ENCODE assay signal across 17 cellular contexts in the genomic region with DNA sequence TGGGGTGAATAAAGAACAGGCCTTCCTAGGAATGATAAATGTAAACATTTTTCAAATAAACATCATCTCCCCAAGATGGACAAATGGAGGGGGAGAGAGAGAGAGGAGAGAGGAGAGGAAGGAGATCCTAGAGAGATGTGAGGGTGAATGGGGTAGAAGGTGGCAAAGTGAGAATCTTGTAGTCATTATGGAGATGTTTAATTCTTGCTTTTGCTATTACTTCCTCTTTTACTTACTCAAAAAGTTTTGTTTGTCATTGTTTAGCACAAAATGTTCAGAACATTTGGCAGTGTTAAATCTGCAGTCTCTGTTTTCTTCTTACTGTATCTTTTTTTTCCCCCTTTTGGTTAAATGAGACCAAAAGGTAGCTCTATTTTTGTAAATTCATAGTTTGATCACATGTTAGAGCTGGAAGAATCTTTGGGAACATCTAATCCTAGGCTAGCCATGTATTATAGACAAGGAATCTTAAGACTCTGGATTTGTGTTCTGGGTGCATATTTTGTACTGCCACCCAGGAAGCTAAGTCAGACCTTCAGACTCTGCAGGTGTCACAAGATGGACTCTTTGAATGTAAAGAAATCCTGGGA.
DNase-seq lines count a peak whose midpoint lies in the region; ATAC-seq and TF ChIP-seq lines count a peak whose summit lies in the region.
"Had no signal": no experiment of that assay in that cellular context is flagged by ENCODE, and none has a peak within 500 bp of the region (broad histone marks: within the 10 kb centered on the region; RNA-seq: fewer than 3 reads in every experiment).

No MANE protein-coding gene starts in this region.

- peaks cover 6% of the 10 kb centered on the region for H3K4me1 Mint-ChIP-seq in endodermal cell
- H3K4me1 Mint-ChIP-seq in activated T-cell treated with anti-CD3 and anti-CD28 coated beads, Interleukin-2, amount 50 U/mL, for 4 hours (ENCODE audit: low read depth): no peaks in the 10 kb centered on the region
- no peaks in the 10 kb centered on the region for H3K4me1 Mint-ChIP-seq in Caco-2 (ENCODE audit: low read depth, unreplicated experiment)

- TF ChIP-seq CTCF in endodermal cell (conservative IDR thresholded peaks at IDR 0.05): no peak
- no peak for TF ChIP-seq CTCF in right lobe of liver (IDR thresholded peaks at IDR 0.05)
- no peak for TF ChIP-seq CTCF in Caco-2 (IDR thresholded peaks at IDR 0.05; ENCODE audit: insufficient read depth in 1 of 2, low read depth in 1 of 2, low read length in 1 of 2, severe bottlenecking in 1 of 2, unreplicated experiment in 1 of 2)

- H3K27ac Mint-ChIP-seq in endodermal cell (no peak overlapping the region), Caco-2 (ENCODE audit: unreplicated experiment) (no peak overlapping the region)
- H3K27ac Mint-ChIP-seq: CD4-positive, alpha-beta T cell had no signal

- no peak overlapping the region for H3K4me3 ChIP-seq in endodermal cell (ENCODE audit: low read length)
- no peak overlapping the region for H3K4me3 ChIP-seq in right lobe of liver
- no peak overlapping the region for H3K4me3 ChIP-seq in Caco-2 (ENCODE audit: low read depth, low read length)

- H3K36me3 ChIP-seq in endodermal cell (ENCODE audit: control insufficient read depth, insufficient read depth, low read length) (no peaks in the 10 kb centered on the region), right lobe of liver (no peaks in the 10 kb centered on the region), Caco-2 (ENCODE audit: control insufficient read depth, insufficient read depth, low read length) (no peaks in the 10 kb centered on the region)

- no peak for TF ChIP-seq POLR2A in right lobe of liver (IDR thresholded peaks at IDR 0.05)

- POLR2A ChIA-PET in Caco-2 (lab: Charles Lee): no interaction called here

- DNase-seq in endodermal cell (no peak), right lobe of liver (no peak), Caco-2 (no peak)
- no peak for DNase-seq in activated T-cell treated with anti-CD3 and anti-CD28 coated beads, Interleukin-2, amount 50 U/mL, for 4 hours
- DNase-seq: ACHN; CD4-positive, alpha-beta T cell; GF-D8; NCI-H1048; NCI-H1694; NCI-H345; NCI-H526 treated with DMSO at 0.1 percent for 48 hours; OCI-M1; RPMI8226 had no signal

- no peaks in the 10 kb centered on the region for H3K27me3 ChIP-seq in endodermal cell (ENCODE audit: control insufficient read depth, insufficient read depth, low read length, poor library complexity, severe bottlenecking)
- no peaks in the 10 kb centered on the region for H3K27me3 ChIP-seq in right lobe of liver
- H3K27me3 ChIP-seq in Caco-2 (replicated peaks; ENCODE audit: control insufficient read depth, insufficient read depth, low read length): no peaks in the 10 kb centered on the region

- H3K9me3 Mint-ChIP-seq in endodermal cell (no peaks in the 10 kb centered on the region), Caco-2 (ENCODE audit: unreplicated experiment) (no peaks in the 10 kb centered on the region)
- no peaks in the 10 kb centered on the region for H3K9me3 Mint-ChIP-seq in activated T-cell treated with anti-CD3 and anti-CD28 coated beads, Interleukin-2, amount 50 U/mL, for 4 hours
- H3K9me3 Mint-ChIP-seq: CD4-positive, alpha-beta T cell had no signal

- no TSS peak for BruUV-seq in Caco-2 (replicated peaks; lab: Mats Ljungman, UMichigan)

- intact Hi-C loops in right lobe of liver (cut with DNase I): no loop called here
- intact Hi-C loops in Caco-2 (cut with micrococcal nuclease; ENCODE audit: unreplicated experiment): no loop called here

- ATAC-seq in GM18907 (IDR thresholded peaks at IDR 0.05; ENCODE audit: unreplicated experiment) (peak; percentile 58), HG03354 (IDR thresholded peaks at IDR 0.05; ENCODE audit: poor library complexity, severe bottlenecking, unreplicated experiment) (peak; percentile 49), right lobe of liver (no peak)
- no peak for ATAC-seq in activated T-cell treated with anti-CD3 and anti-CD28 coated beads, Interleukin-2, amount 50 U/mL, for 4 hours

- H3K4me3 Mint-ChIP-seq in endodermal cell (no peak overlapping the region), Caco-2 (ENCODE audit: unreplicated experiment) (no peak overlapping the region)
- no peak overlapping the region for H3K4me3 Mint-ChIP-seq in activated T-cell treated with anti-CD3 and anti-CD28 coated beads, Interleukin-2, amount 50 U/mL, for 4 hours
- H3K4me3 Mint-ChIP-seq: CD4-positive, alpha-beta T cell had no signal

- no peak overlapping the region for H3K9ac ChIP-seq in endodermal cell (ENCODE audit: extremely low read depth, low read length, poor library complexity, severe bottlenecking)

- peak overlapping the region; percentile 95 for H3K27ac ChIP-seq in endodermal cell (ENCODE audit: low read depth, low read length)
- peak overlapping the region; percentile 32 for H3K27ac ChIP-seq in temporal lobe (ENCODE audit: low read depth, low read length)
- H3K27ac ChIP-seq in right lobe of liver: no peak overlapping the region
- H3K27ac ChIP-seq: HL-60 had no signal

- no peaks in the 10 kb centered on the region for H3K36me3 Mint-ChIP-seq in endodermal cell (ENCODE audit: low read depth)
- no peaks in the 10 kb centered on the region for H3K36me3 Mint-ChIP-seq in activated T-cell treated with anti-CD3 and anti-CD28 coated beads, Interleukin-2, amount 50 U/mL, for 4 hours (ENCODE audit: insufficient read depth)
- H3K36me3 Mint-ChIP-seq in Caco-2 (ENCODE audit: insufficient read depth, unreplicated experiment): no peaks in the 10 kb centered on the region

- H3K4me1 ChIP-seq in endodermal cell (ENCODE audit: control insufficient read depth, insufficient read depth, low read length) (no peaks in the 10 kb centered on the region), right lobe of liver (no peaks in the 10 kb centered on the region), Caco-2 (no peaks in the 10 kb centered on the region)

- H3K9me3 ChIP-seq in endodermal cell (ENCODE audit: control insufficient read depth, low read length) (no peaks in the 10 kb centered on the region), right lobe of liver (no peaks in the 10 kb centered on the region), Caco-2 (no peaks in the 10 kb centered on the region)

- CTCF ChIA-PET in Caco-2 (lab: Charles Lee): no interaction called here

- H3K27me3 Mint-ChIP-seq in endodermal cell (ENCODE audit: insufficient read depth): no peaks in the 10 kb centered on the region
- no peaks in the 10 kb centered on the region for H3K27me3 Mint-ChIP-seq in activated T-cell treated with anti-CD3 and anti-CD28 coated beads, Interleukin-2, amount 50 U/mL, for 4 hours (ENCODE audit: low read depth)
- no peaks in the 10 kb centered on the region for H3K27me3 Mint-ChIP-seq in Caco-2 (ENCODE audit: insufficient read depth, unreplicated experiment)

Comparison
In these comparisons a context has a peak if more than half of its experiments do, and no peak if none do; other contexts are left out.
1. ATAC-seq: peak in GM18907 (single experiment) and HG03354 (single experiment); none in right lobe of liver (0 of 4) and activated T-cell treated with anti-CD3 and anti-CD28 coated beads, Interleukin-2, amount 50 U/mL, for 4 hours (0 of 2).
2. H3K27ac ChIP-seq: peak in endodermal cell (single experiment) and temporal lobe (single experiment); none in right lobe of liver (0 of 3).